ENCODE assay signal across 12 cellular contexts in the genomic region with DNA sequence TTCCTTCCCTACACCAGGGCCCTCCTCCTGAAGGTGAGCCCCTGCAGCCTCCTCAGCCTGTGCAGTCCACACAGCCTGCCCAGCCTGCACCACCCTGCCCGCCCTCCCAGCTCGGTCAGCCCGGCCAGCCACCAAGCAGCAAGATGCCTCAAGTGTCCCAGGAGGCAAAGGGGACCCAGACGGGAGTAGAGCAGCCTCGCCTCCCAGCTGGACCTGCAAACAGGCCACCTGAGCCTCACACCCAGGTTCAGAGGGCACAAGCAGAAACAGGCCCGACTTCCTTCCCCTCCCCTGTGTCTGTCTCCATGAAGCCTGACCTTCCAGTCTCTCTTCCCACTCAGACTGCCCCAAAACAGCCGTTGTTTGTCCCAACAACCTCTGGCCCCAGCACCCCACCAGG. TPM values are rescaled to one million over a fixed set of nuclear protein-coding genes. Genes with fewer than 3 reads are reported as not detected.
DNase-seq lines count a peak whose midpoint lies in the region; ATAC-seq and FAIRE-seq lines count a peak whose summit lies in the region.
"Had no signal": no experiment of that assay in that cellular context is flagged by ENCODE, and none has a peak within 500 bp of the region (broad histone marks: within the 10 kb centered on the region; RNA-seq: fewer than 3 reads in every experiment).

No MANE protein-coding gene starts in this region.

- no peak for FAIRE-seq in RCC 7860 (lab: Jason Lieb, UNC)
- FAIRE-seq: A549, G401.6 had no signal

- peaks cover 13% of the 10 kb centered on the region for H3K4me1 Mint-ChIP-seq in activated CD4-positive, alpha-beta T cell treated with anti-CD3 and anti-CD28 coated beads, Interleukin-2, amount 10 ng/mL, durations not matched to agents 24 days and 14 days
- peaks cover 7% of the 10 kb centered on the region for H3K4me1 Mint-ChIP-seq in activated T-helper 1 cell treated with anti-CD3 and anti-CD28 coated beads, Interleukin-12 subunit alpha, Interleukin-12 subunit beta, Interleukin-2, Interleukin-4 antibody, amounts not matched to agents 30 ng/mL and 10 ng/mL and 1 ng/mL, durations not matched to agents 14 hours and 24 hours and 36 hours (ENCODE audit: low read depth)
- peaks cover 14 to 16% of the 10 kb centered on the region in 2 donors for H3K4me1 Mint-ChIP-seq in stimulated activated naive B cell treated with anti-CD40 and anti-IgM and Interleukin-4, amounts not matched to agents 10 μg/mL and 1 μg/mL and 100 μg/mL, for 72 hours

- intact Hi-C loops in activated CD4-positive, alpha-beta T cell treated with anti-CD3 and anti-CD28 coated beads, Interleukin-2, amount 10 ng/mL, durations not matched to agents 24 days and 14 days (cut with micrococcal nuclease): no loop called here
- intact Hi-C loops in activated T-helper 1 cell treated with anti-CD3 and anti-CD28 coated beads, Interleukin-12 subunit alpha, Interleukin-12 subunit beta, Interleukin-2, Interleukin-4 antibody, amounts not matched to agents 30 ng/mL and 10 ng/mL and 1 ng/mL, durations not matched to agents 14 hours and 24 hours and 36 hours (cut with micrococcal nuclease): no loop called here
- intact Hi-C loops in left colon (cut with DNase I, micrococcal nuclease): no loop called here

- peak; percentile 47 for ATAC-seq in left colon
- no peak for ATAC-seq in stimulated activated naive B cell treated with anti-CD40 and anti-IgM and Interleukin-4, amounts not matched to agents 10 μg/mL and 1 μg/mL and 100 μg/mL, for 72 hours (replicated peaks)

- no peak for DNase-seq in activated CD4-positive, alpha-beta T cell treated with anti-CD3 and anti-CD28 coated beads, Interleukin-2, amount 10 ng/mL, durations not matched to agents 24 days and 14 days
- no peak for DNase-seq in activated CD4-positive, alpha-beta T cell treated with anti-CD3 and anti-CD28 coated beads for 1 hour
- no peak for DNase-seq in activated T-helper 1 cell treated with anti-CD3 and anti-CD28 coated beads, Interleukin-12 subunit alpha, Interleukin-12 subunit beta, Interleukin-2, Interleukin-4 antibody, amounts not matched to agents 30 ng/mL and 10 ng/mL and 1 ng/mL, durations not matched to agents 14 hours and 24 hours and 36 hours (ENCODE audit: low spot score)
- DNase-seq in left colon (no peak), UCSD-AML1 (lab: John Stamatoyannopoulos, UW; ENCODE audit: unreplicated experiment) (no peak), RCC 7860 (ENCODE audit: low spot score) (no peak)
- DNase-seq in stimulated activated naive B cell treated with anti-CD40 and anti-IgM and Interleukin-4, amounts not matched to agents 10 μg/mL and 1 μg/mL and 100 μg/mL, for 72 hours: no peak
- no peak for DNase-seq in NK-92 treated with Interleukin-12 subunit alpha and Interleukin-12 subunit beta, amount 100 ng/mL, for 24 hours (lab: John Stamatoyannopoulos, UW)
- DNase-seq: midbrain, NCI-H1436 had no signal

- H3K36me3 Mint-ChIP-seq in activated CD4-positive, alpha-beta T cell treated with anti-CD3 and anti-CD28 coated beads, Interleukin-2, amount 10 ng/mL, durations not matched to agents 24 days and 14 days (ENCODE audit: low read depth): peaks cover 72% of the 10 kb centered on the region
- H3K36me3 Mint-ChIP-seq in activated T-helper 1 cell treated with anti-CD3 and anti-CD28 coated beads, Interleukin-12 subunit alpha, Interleukin-12 subunit beta, Interleukin-2, Interleukin-4 antibody, amounts not matched to agents 30 ng/mL and 10 ng/mL and 1 ng/mL, durations not matched to agents 14 hours and 24 hours and 36 hours (ENCODE audit: low read depth): peaks cover 59% of the 10 kb centered on the region
- peaks cover 57 to 83% of the 10 kb centered on the region in 2 donors for H3K36me3 Mint-ChIP-seq in stimulated activated naive B cell treated with anti-CD40 and anti-IgM and Interleukin-4, amounts not matched to agents 10 μg/mL and 1 μg/mL and 100 μg/mL, for 72 hours

- H3K27me3 Mint-ChIP-seq in activated CD4-positive, alpha-beta T cell treated with anti-CD3 and anti-CD28 coated beads, Interleukin-2, amount 10 ng/mL, durations not matched to agents 24 days and 14 days: no peaks in the 10 kb centered on the region
- H3K27me3 Mint-ChIP-seq in activated T-helper 1 cell treated with anti-CD3 and anti-CD28 coated beads, Interleukin-12 subunit alpha, Interleukin-12 subunit beta, Interleukin-2, Interleukin-4 antibody, amounts not matched to agents 30 ng/mL and 10 ng/mL and 1 ng/mL, durations not matched to agents 14 hours and 24 hours and 36 hours (ENCODE audit: insufficient read depth): no peaks in the 10 kb centered on the region
- H3K27me3 Mint-ChIP-seq in stimulated activated naive B cell treated with anti-CD40 and anti-IgM and Interleukin-4, amounts not matched to agents 10 μg/mL and 1 μg/mL and 100 μg/mL, for 72 hours: no peaks in the 10 kb centered on the region

- no peak overlapping the region for H3K4me3 Mint-ChIP-seq in activated CD4-positive, alpha-beta T cell treated with anti-CD3 and anti-CD28 coated beads, Interleukin-2, amount 10 ng/mL, durations not matched to agents 24 days and 14 days
- no peak overlapping the region for H3K4me3 Mint-ChIP-seq in activated T-helper 1 cell treated with anti-CD3 and anti-CD28 coated beads, Interleukin-12 subunit alpha, Interleukin-12 subunit beta, Interleukin-2, Interleukin-4 antibody, amounts not matched to agents 30 ng/mL and 10 ng/mL and 1 ng/mL, durations not matched to agents 14 hours and 24 hours and 36 hours
- H3K4me3 Mint-ChIP-seq in stimulated activated naive B cell treated with anti-CD40 and anti-IgM and Interleukin-4, amounts not matched to agents 10 μg/mL and 1 μg/mL and 100 μg/mL, for 72 hours: no peak overlapping the region

- H3K9me3 Mint-ChIP-seq in activated CD4-positive, alpha-beta T cell treated with anti-CD3 and anti-CD28 coated beads, Interleukin-2, amount 10 ng/mL, durations not matched to agents 24 days and 14 days: no peaks in the 10 kb centered on the region
- H3K9me3 Mint-ChIP-seq in activated T-helper 1 cell treated with anti-CD3 and anti-CD28 coated beads, Interleukin-12 subunit alpha, Interleukin-12 subunit beta, Interleukin-2, Interleukin-4 antibody, amounts not matched to agents 30 ng/mL and 10 ng/mL and 1 ng/mL, durations not matched to agents 14 hours and 24 hours and 36 hours: no peaks in the 10 kb centered on the region
- no peaks in the 10 kb centered on the region for H3K9me3 Mint-ChIP-seq in stimulated activated naive B cell treated with anti-CD40 and anti-IgM and Interleukin-4, amounts not matched to agents 10 μg/mL and 1 μg/mL and 100 μg/mL, for 72 hours

- peak overlapping the region; percentile 76 for H3K27ac Mint-ChIP-seq in activated CD4-positive, alpha-beta T cell treated with anti-CD3 and anti-CD28 coated beads, Interleukin-2, amount 10 ng/mL, durations not matched to agents 24 days and 14 days
- H3K27ac Mint-ChIP-seq in activated T-helper 1 cell treated with anti-CD3 and anti-CD28 coated beads, Interleukin-12 subunit alpha, Interleukin-12 subunit beta, Interleukin-2, Interleukin-4 antibody, amounts not matched to agents 30 ng/mL and 10 ng/mL and 1 ng/mL, durations not matched to agents 14 hours and 24 hours and 36 hours: peak overlapping the region; percentile 62
- peak overlapping the region; percentile 91 for H3K27ac Mint-ChIP-seq in stimulated activated naive B cell treated with anti-CD40 and anti-IgM and Interleukin-4, amounts not matched to agents 10 μg/mL and 1 μg/mL and 100 μg/mL, for 72 hours

RNA-seq across cellular contexts. Expression of a gene that starts 38.8 kb away (rescaled TPM):
- 60.9 and 63.9 TPM in 2 replicates for total RNA-seq in activated CD4-positive, alpha-beta T cell treated with anti-CD3 and anti-CD28 coated beads, Interleukin-2, amount 10 ng/mL, durations not matched to agents 24 days and 14 days
- 62.6 and 68.8 TPM in 2 replicates for total RNA-seq in activated T-helper 1 cell treated with anti-CD3 and anti-CD28 coated beads, Interleukin-12 subunit alpha, Interleukin-12 subunit beta, Interleukin-2, Interleukin-4 antibody, amounts not matched to agents 30 ng/mL and 10 ng/mL and 1 ng/mL, durations not matched to agents 14 hours and 24 hours and 36 hours
- 10 to 100 TPM; 29.1 to 30.0 TPM for total RNA-seq in left colon
